In the genomic region with DNA sequence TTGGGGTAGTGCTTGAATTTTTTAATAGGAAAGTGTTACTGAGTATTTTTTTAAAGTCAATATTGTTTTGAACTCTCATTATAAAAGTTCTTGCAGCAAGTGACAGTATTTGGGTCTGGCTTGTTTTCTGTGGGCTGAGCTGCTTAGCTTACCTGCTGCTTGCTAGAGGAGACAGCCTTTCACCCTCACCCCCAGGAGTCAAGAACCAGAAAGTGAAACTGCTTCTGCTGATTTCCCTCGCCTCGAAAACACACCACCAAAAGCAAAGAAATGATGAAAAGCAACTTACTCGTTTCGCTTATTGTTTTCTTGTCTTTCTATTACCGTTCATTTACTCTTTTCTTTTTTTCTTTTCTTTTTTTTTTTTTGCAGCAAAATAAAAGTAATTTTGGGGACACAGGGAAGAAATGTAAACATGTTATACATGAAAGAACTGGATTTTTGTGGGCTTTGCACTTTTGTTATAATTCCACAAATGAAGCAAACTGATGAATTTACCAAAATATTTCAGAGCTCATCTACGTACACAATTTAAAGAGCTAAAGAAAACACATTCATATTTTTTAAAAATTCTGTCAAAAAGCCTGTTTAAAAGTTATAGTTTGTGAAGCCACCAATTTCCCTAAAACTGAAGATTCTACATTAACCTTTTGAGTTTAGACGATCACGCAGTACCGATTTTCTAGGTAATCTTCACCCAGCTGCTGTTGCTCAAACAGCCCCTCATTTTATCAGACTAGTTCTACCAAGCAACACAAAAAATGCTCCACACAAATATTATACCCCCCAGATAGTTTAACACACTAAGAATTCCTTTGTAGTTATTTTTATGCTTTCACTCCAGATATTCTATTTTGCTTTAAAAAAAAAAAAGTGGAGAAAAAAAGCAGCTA, we compare ENCODE assay signal across 2 cellular contexts.
TF ChIP-seq lines count a peak whose summit lies in the region.

No MANE protein-coding gene starts in this region.

TF ChIP-seq in K562, 482 proteins besides CTCF, POLR2A, EP300 and RAD21:
- TF ChIP-seq ARID1B (IDR thresholded peaks at IDR 0.05) = no peak
- TF ChIP-seq SNIP1 (IDR thresholded peaks at IDR 0.05; ENCODE audit: low read depth) = no peak
- peak; percentile 84 for TF ChIP-seq CBX8 (IDR thresholded peaks at IDR 0.05; ENCODE audit: borderline replicate concordance, extremely low read depth, low read depth, low read length, poor library complexity, severe bottlenecking)
- TF ChIP-seq NFATC3 (IDR thresholded peaks at IDR 0.05) = no peak
- TF ChIP-seq ZKSCAN1 (IDR thresholded peaks at IDR 0.05; ENCODE audit: low read depth, low read length) = no peak
- TF ChIP-seq, protein P1, sequence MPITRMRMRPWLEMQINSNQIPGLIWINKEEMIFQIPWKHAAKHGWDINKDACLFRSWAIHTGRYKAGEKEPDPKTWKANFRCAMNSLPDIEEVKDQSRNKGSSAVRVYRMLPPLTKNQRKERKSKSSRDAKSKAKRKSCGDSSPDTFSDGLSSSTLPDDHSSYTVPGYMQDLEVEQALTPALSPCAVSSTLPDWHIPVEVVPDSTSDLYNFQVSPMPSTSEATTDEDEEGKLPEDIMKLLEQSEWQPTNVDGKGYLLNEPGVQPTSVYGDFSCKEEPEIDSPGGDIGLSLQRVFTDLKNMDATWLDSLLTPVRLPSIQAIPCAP (CRISPR knock-in tag; IDR thresholded peaks at IDR 0.05; ENCODE audit: borderline replicate concordance) = no peak
- TF ChIP-seq ZFP36 (IDR thresholded peaks at IDR 0.05; ENCODE audit: low read depth, low read length, partially characterized antibody) = peak; percentile 50
- peak; percentile 30 for TF ChIP-seq CBX2 (IDR thresholded peaks at IDR 0.05; ENCODE audit: insufficient read depth, low read length, poor library complexity, severe bottlenecking)
- TF ChIP-seq HDAC3 (IDR thresholded peaks at IDR 0.05; ENCODE audit: borderline replicate concordance, partially characterized antibody) = no peak
- TF ChIP-seq NRF1 (conservative IDR thresholded peaks at IDR 0.05 in 1 of 2, IDR thresholded peaks at IDR 0.05 in 1 of 2) = no peak
- TF ChIP-seq RNF2 (IDR thresholded peaks at IDR 0.05) = peak; percentile 59; the same call in 1 of the 2 replicates

TF ChIP-seq in SK-N-SH, 30 proteins besides CTCF, POLR2A, EP300 and RAD21:
- TF ChIP-seq RFX5 (IDR thresholded peaks at IDR 0.05; ENCODE audit: low read length) = no peak
- TF ChIP-seq ELF1 (IDR thresholded peaks at IDR 0.05) = no peak
- TF ChIP-seq RXRA (IDR thresholded peaks at IDR 0.05; ENCODE audit: borderline replicate concordance, low read depth) = no peak
- TF ChIP-seq, protein P2, sequence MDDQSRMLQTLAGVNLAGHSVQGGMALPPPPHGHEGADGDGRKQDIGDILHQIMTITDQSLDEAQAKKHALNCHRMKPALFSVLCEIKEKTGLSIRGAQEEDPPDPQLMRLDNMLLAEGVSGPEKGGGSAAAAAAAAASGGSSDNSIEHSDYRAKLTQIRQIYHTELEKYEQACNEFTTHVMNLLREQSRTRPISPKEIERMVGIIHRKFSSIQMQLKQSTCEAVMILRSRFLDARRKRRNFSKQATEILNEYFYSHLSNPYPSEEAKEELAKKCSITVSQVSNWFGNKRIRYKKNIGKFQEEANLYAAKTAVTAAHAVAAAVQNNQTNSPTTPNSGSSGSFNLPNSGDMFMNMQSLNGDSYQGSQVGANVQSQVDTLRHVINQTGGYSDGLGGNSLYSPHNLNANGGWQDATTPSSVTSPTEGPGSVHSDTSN (IDR thresholded peaks at IDR 0.05) = no peak
- no peak for TF ChIP-seq MEF2A (IDR thresholded peaks at IDR 0.05; ENCODE audit: borderline replicate concordance, low read depth)
- TF ChIP-seq MXI1 (IDR thresholded peaks at IDR 0.05; ENCODE audit: low read depth, low read length) = no peak
- TF ChIP-seq RCOR1 (IDR thresholded peaks at IDR 0.05; ENCODE audit: low read length) = no peak
- TF ChIP-seq NFIC (IDR thresholded peaks at IDR 0.05; ENCODE audit: borderline replicate concordance) = no peak
- TF ChIP-seq, protein P3, sequence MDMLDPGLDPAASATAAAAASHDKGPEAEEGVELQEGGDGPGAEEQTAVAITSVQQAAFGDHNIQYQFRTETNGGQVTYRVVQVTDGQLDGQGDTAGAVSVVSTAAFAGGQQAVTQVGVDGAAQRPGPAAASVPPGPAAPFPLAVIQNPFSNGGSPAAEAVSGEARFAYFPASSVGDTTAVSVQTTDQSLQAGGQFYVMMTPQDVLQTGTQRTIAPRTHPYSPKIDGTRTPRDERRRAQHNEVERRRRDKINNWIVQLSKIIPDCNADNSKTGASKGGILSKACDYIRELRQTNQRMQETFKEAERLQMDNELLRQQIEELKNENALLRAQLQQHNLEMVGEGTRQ (IDR thresholded peaks at IDR 0.05; ENCODE audit: borderline replicate concordance, low read depth, low read length) = no peak
- TF ChIP-seq GATA2 (CRISPR knock-in tag; IDR thresholded peaks at IDR 0.05) = no peak
- no peak for TF ChIP-seq FOXJ3 (CRISPR knock-in tag; IDR thresholded peaks at IDR 0.05)
- TF ChIP-seq GABPA (IDR thresholded peaks at IDR 0.05; ENCODE audit: low read depth) = no peak
TF ChIP-seq in SK-N-SH: peak in this region for 0.
